Comparison of ENCODE assay signal across 12 cellular contexts in the genomic region with DNA sequence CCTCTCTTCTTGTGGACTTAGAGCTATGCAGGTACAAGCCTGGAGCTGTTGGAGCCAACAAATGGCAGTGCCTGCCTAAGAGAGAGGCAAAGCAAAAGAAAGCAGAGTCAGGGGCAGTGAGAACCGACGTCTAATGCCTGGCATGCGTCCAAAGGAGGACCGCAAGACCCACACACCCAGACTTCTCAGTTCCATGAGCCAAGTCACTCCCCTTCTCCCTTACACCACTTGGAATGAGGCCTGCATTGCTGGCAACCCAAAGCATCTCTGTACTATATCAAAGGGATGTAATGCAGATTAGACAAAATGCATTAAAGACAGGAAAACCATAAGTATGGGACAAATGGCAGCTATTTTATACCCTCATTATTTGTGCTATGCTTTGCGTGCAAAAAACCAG. TPM values are rescaled to one million over a fixed set of nuclear protein-coding genes. Genes with fewer than 3 reads are reported as not detected.
DNase-seq lines count a peak whose midpoint lies in the region; ATAC-seq and TF ChIP-seq lines count a peak whose summit lies in the region.
"Had no signal": no experiment of that assay in that cellular context is flagged by ENCODE, and none has a peak within 500 bp of the region (broad histone marks: within the 10 kb centered on the region; RNA-seq: fewer than 3 reads in every experiment).

No MANE protein-coding gene starts in this region.

- H3K9me3 ChIP-seq in AG04450 (ENCODE audit: control insufficient read depth, insufficient read depth, low read length) (no peaks in the 10 kb centered on the region), MG63 (no peaks in the 10 kb centered on the region), mucosa of descending colon (no peaks in the 10 kb centered on the region)

- intact Hi-C loops in mucosa of descending colon (cut with DNase I, micrococcal nuclease), result no loop called here
- intact Hi-C loops in activated naive CD4-positive, alpha-beta T cell treated with anti-CD3 and anti-CD28 coated beads for 36 hours (cut with micrococcal nuclease), result no loop called here

- H3K27me3 Mint-ChIP-seq in activated naive CD4-positive, alpha-beta T cell treated with anti-CD3 and anti-CD28 coated beads for 36 hours (ENCODE audit: low read depth), result no peaks in the 10 kb centered on the region
- H3K27me3 Mint-ChIP-seq: IgD-negative memory B cell; naive thymus-derived CD8-positive, alpha-beta T cell had no signal

- no peak overlapping the region for H3K27ac Mint-ChIP-seq in activated naive CD4-positive, alpha-beta T cell treated with anti-CD3 and anti-CD28 coated beads for 36 hours

- H3K4me3 Mint-ChIP-seq in activated naive CD4-positive, alpha-beta T cell treated with anti-CD3 and anti-CD28 coated beads for 36 hours, result no peak overlapping the region
- H3K4me3 Mint-ChIP-seq: IgD-negative memory B cell; naive thymus-derived CD8-positive, alpha-beta T cell had no signal

- peak; percentile 72 for DNase-seq in AG04450 (ENCODE audit: low read depth, low spot score)
- DNase-seq in MG63, result peak; percentile 85
- peak; percentile 45 for DNase-seq in brain pericyte (ENCODE audit: low read depth, low spot score)
- peak; percentile 36 for DNase-seq in left kidney (ENCODE audit: low read depth, low spot score)
- DNase-seq in SW 1271 (lab: John Stamatoyannopoulos, UW), result no peak
- no peak for DNase-seq in amniotic stem cell (lab: John Stamatoyannopoulos, UW)
- DNase-seq in mucosa of descending colon, result no peak
- no peak for DNase-seq in activated naive CD4-positive, alpha-beta T cell treated with anti-CD3 and anti-CD28 coated beads for 36 hours
- DNase-seq: activated T-cell treated with anti-CD3 and anti-CD28 coated beads, Interleukin-2, amount 50 U/mL, for 48 hours; SHP77 had no signal

- peaks cover 7% of the 10 kb centered on the region for H3K4me1 Mint-ChIP-seq in activated naive CD4-positive, alpha-beta T cell treated with anti-CD3 and anti-CD28 coated beads for 36 hours (ENCODE audit: low read depth)

- H3K36me3 Mint-ChIP-seq in activated naive CD4-positive, alpha-beta T cell treated with anti-CD3 and anti-CD28 coated beads for 36 hours (ENCODE audit: low read depth), result peaks cover 8% of the 10 kb centered on the region

- no peaks in the 10 kb centered on the region for H3K9me3 Mint-ChIP-seq in activated naive CD4-positive, alpha-beta T cell treated with anti-CD3 and anti-CD28 coated beads for 36 hours
- H3K9me3 Mint-ChIP-seq: IgD-negative memory B cell; naive thymus-derived CD8-positive, alpha-beta T cell had no signal

- H3K4me1 ChIP-seq in mucosa of descending colon (ENCODE audit: low read depth), result peaks cover 7% of the 10 kb centered on the region

- H3K36me3 ChIP-seq in MG63 (no peaks in the 10 kb centered on the region; the same call in 1 of the 2 replicates), mucosa of descending colon (ENCODE audit: low read depth) (no peaks in the 10 kb centered on the region)

- ATAC-seq in mucosa of descending colon, result no peak
- ATAC-seq: naive thymus-derived CD8-positive, alpha-beta T cell had no signal

- TF ChIP-seq CTCF in AG04450 (IDR thresholded peaks at IDR 0.05; ENCODE audit: low read depth, low read length) (no peak), mucosa of descending colon (IDR thresholded peaks at IDR 0.05) (no peak)

- POLR2A ChIA-PET in AG04450 (lab: Yijun Ruan, JAX), result no interaction called here

- H3K4me3 ChIP-seq in AG04450 (ENCODE audit: low read depth, low read length) (no peak overlapping the region), MG63 (no peak overlapping the region), mucosa of descending colon (no peak overlapping the region)

- H3K27me3 ChIP-seq in AG04450 (ENCODE audit: control insufficient read depth, insufficient read depth, low read length), result no peaks in the 10 kb centered on the region
- no peaks in the 10 kb centered on the region for H3K27me3 ChIP-seq in MG63

- CTCF ChIA-PET in AG04450 (lab: Charles Lee), result interaction anchor here (0.7 kb wide), 1 partner anchor 55 kb away, joined by 3 read pairs; no protein-coding TSS in a partner anchor
- CTCF ChIA-PET in activated naive CD4-positive, alpha-beta T cell treated with anti-CD3 and anti-CD28 coated beads for 36 hours (lab: Charles Lee), result no interaction called here

- H3K27ac ChIP-seq in AG04450 (ENCODE audit: low read depth, low read length), result no peak overlapping the region

RNA-seq across cellular contexts. Expression of a gene that starts 49.9 kb away (rescaled TPM):
- polyA plus RNA-seq in AG04450 (2011; rRNA removed), result not detected in 2 replicates
- under 0.01 TPM in 2 replicates for polyA minus RNA-seq in AG04450 (2011; rRNA and poly(A)+ RNA removed)
- total RNA-seq in MG63 (2014; rRNA removed; shearing (Covaris generic); ENCODE audit: low replicate concordance), result not detected in 2 replicates
- 1 to 10 TPM in 1 of 3 donors, not detected in 2; 9.7 TPM for total RNA-seq in mucosa of descending colon
- not detected for total RNA-seq in activated naive CD4-positive, alpha-beta T cell treated with anti-CD3 and anti-CD28 coated beads for 36 hours
- total RNA-seq: naive thymus-derived CD8-positive, alpha-beta T cell had no signal
- polyA plus RNA-seq: IgD-negative memory B cell; naive thymus-derived CD8-positive, alpha-beta T cell had no signal

Comparison
In these comparisons a context has a peak if more than half of its experiments do, and no peak if none do; other contexts are left out.
1. DNase-seq: peak in AG04450 (single experiment), MG63 (single experiment), brain pericyte (single experiment) and left kidney (single experiment); none in SW 1271 (0 of 2), amniotic stem cell (single experiment), mucosa of descending colon (0 of 3) and activated naive CD4-positive, alpha-beta T cell treated with anti-CD3 and anti-CD28 coated beads for 36 hours (single experiment).